ENCODE assay signal across 8 cellular contexts in the genomic region with DNA sequence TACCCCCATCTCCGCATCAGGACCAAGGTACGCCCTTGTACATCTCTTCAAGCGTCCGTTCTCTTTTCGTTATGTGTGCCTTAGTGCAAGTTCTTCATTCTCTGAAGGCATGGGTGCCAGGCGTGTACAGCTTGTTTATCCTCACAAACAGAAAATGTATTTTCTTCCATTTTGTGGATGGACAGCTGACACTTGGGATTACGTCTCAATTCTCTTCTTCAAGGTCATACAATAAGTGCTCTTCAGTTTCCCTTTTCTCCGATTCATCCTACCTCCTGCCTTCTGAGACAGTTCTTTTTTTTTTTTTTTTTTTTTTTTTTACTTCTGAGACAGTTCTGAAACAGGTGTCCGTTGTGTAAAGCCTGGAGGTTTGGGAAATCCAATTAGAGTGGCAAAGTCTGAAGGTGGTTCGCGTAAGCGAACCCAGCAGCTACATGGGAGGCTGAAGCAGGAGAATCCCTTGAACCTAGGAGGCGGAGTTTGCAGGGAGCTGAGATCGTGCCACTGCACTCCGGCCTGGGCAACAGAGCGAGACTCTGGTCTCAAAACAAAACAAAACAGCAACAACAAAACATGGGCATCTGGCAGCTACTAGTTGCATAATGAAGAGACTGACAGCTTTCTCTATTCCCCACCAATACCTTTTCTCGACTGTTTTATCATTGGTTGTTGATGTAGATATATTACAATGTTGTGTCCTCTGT.
DNase-seq lines count a peak whose midpoint lies in the region; ATAC-seq and TF ChIP-seq lines count a peak whose summit lies in the region.

No MANE protein-coding gene starts in this region.

- peak overlapping the region; percentile 74 for H3K9ac ChIP-seq in rectal smooth muscle tissue (ENCODE audit: low read length)

- H3K27ac ChIP-seq in RWPE2 (ENCODE audit: poor library complexity, severe bottlenecking) = peak overlapping the region; percentile 46
- peak overlapping the region; percentile 84 for H3K27ac ChIP-seq in rectal smooth muscle tissue (ENCODE audit: low read depth, low read length)

- H3K4me1 ChIP-seq in RWPE2 (ENCODE audit: insufficient read depth, poor library complexity, severe bottlenecking) = peaks cover 9% of the 10 kb centered on the region
- no peaks in the 10 kb centered on the region for H3K4me1 ChIP-seq in rectal smooth muscle tissue (ENCODE audit: control insufficient read depth, insufficient read depth, low read length)

- H3K36me3 ChIP-seq in RWPE2 (ENCODE audit: low read depth) (peaks cover 41% of the 10 kb centered on the region), rectal smooth muscle tissue (ENCODE audit: control insufficient read depth, insufficient read depth, low read length) (peaks cover 5% of the 10 kb centered on the region)

- H3K9me3 ChIP-seq in RWPE2 (ENCODE audit: severe bottlenecking) = no peaks in the 10 kb centered on the region

- DNase-seq in RWPE2 (ENCODE audit: low spot score) (no peak), fibroblast of mammary gland (ENCODE audit: low read depth) (no peak), GM19238 (ENCODE audit: insufficient read length, low spot score) (no peak), retina (no peak), superior temporal gyrus (ENCODE audit: extremely low spot score) (no peak)

- peak overlapping the region; percentile 68 for H3K4me3 ChIP-seq in RWPE2 (ENCODE audit: severe bottlenecking)
- H3K4me3 ChIP-seq in fibroblast of mammary gland (ENCODE audit: control insufficient read depth, low read depth, low read length) = peak overlapping the region; percentile 91
- peak overlapping the region; percentile 86 for H3K4me3 ChIP-seq in rectal smooth muscle tissue (ENCODE audit: low read length)

- ATAC-seq in GM21423 (IDR thresholded peaks at IDR 0.05; ENCODE audit: unreplicated experiment) (peak; percentile 4), RWPE2 (ENCODE audit: low read depth) (no peak), GM21825 (IDR thresholded peaks at IDR 0.05; ENCODE audit: unreplicated experiment) (no peak)

- no peaks in the 10 kb centered on the region for H3K27me3 ChIP-seq in RWPE2 (ENCODE audit: insufficient read depth, poor library complexity, severe bottlenecking)
- H3K27me3 ChIP-seq in rectal smooth muscle tissue (ENCODE audit: control insufficient read depth, insufficient read depth, low read length) = no peaks in the 10 kb centered on the region

- TF ChIP-seq CTCF in RWPE2 (IDR thresholded peaks at IDR 0.05; ENCODE audit: poor library complexity, severe bottlenecking) (no peak), fibroblast of mammary gland (conservative IDR thresholded peaks at IDR 0.05; ENCODE audit: control insufficient read depth, insufficient read depth, low read depth, low read length) (no peak)
